In the genomic region with DNA sequence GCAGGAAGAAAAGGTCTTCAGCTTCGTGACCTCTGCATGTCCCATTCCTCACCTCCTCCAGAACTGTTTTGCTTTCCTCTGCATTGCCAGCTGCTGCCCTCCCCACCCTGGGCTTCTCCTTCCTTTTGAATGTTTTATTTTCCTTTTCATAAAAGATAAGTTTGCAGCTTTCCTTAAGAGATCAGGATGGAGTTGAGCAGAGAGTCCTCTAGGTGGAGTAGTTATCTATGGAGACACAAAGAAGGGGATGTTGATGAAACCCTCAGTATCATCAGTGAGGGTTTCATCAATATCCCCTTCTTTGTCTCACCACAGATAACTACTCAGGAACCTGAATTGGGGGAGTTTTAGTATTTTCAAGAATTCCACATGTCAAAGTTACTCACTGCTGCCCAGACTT, we compare ENCODE assay signal across 10 cellular contexts. TPM values are rescaled to one million over a fixed set of nuclear protein-coding genes. Genes with fewer than 3 reads are reported as not detected.
DNase-seq lines count a peak whose midpoint lies in the region; ATAC-seq and TF ChIP-seq lines count a peak whose summit lies in the region.
"Had no signal": no experiment of that assay in that cellular context is flagged by ENCODE, and none has a peak within 500 bp of the region (broad histone marks: within the 10 kb centered on the region; RNA-seq: fewer than 3 reads in every experiment).

No MANE protein-coding gene starts in this region.

- no peak overlapping the region for H2AFZ ChIP-seq in SK-N-SH (ENCODE audit: low read depth)

- WGBS in SK-N-SH (ENCODE audit: low lambda C conversion rate), result 0% methylated on average over 1 of the region's 1 CpG
- WGBS in prostate gland, result 59% methylated on average over 1 of the region's 1 CpG

- H3K9ac ChIP-seq in SK-N-SH, result no peak overlapping the region

- POLR2A ChIA-PET in SK-N-SH (lab: Yijun Ruan, JAX), result no interaction called here
- POLR2A ChIA-PET in activated CD4-positive, alpha-beta T cell treated with anti-CD3 and anti-CD28 coated beads, Interleukin-2, amount 10 ng/mL, durations not matched to agents 7 days and 5 days (lab: Charles Lee), result no interaction called here

- no peaks in the 10 kb centered on the region for H3K9me3 Mint-ChIP-seq in activated CD4-positive, alpha-beta T cell treated with anti-CD3 and anti-CD28 coated beads, Interleukin-2, amount 10 ng/mL, durations not matched to agents 7 days and 5 days

- no peaks in the 10 kb centered on the region for H3K36me3 ChIP-seq in SK-N-SH (replicated peaks in 1 of 2; ENCODE audit: control insufficient read depth in 1 of 2, insufficient read depth in 2 of 2, low read length in 1 of 2)
- H3K36me3 ChIP-seq in prostate gland, result no peaks in the 10 kb centered on the region

- H3K27me3 ChIP-seq in SK-N-SH (ENCODE audit: insufficient read depth) (no peaks in the 10 kb centered on the region), prostate gland (replicated peaks; ENCODE audit: insufficient read depth) (no peaks in the 10 kb centered on the region)

- no peak overlapping the region for H3K4me3 Mint-ChIP-seq in activated CD4-positive, alpha-beta T cell treated with anti-CD3 and anti-CD28 coated beads, Interleukin-2, amount 10 ng/mL, durations not matched to agents 7 days and 5 days

- no peaks in the 10 kb centered on the region for H3K4me1 Mint-ChIP-seq in activated CD4-positive, alpha-beta T cell treated with anti-CD3 and anti-CD28 coated beads, Interleukin-2, amount 10 ng/mL, durations not matched to agents 7 days and 5 days

- intact Hi-C loops in prostate gland (cut with DNase I), result no loop called here

- DNase-seq in AG09319 (ENCODE audit: extremely low read depth, low read depth) (no peak), SK-N-SH (no peak), hepatic stellate cell (ENCODE audit: low spot score) (peak; percentile 27), prostate gland (ENCODE audit: low spot score) (no peak)
- DNase-seq in activated CD4-positive, alpha-beta T cell treated with anti-CD3 and anti-CD28 coated beads, Interleukin-2, amount 10 ng/mL, durations not matched to agents 7 days and 5 days, result no peak

- H3K27ac Mint-ChIP-seq in activated CD4-positive, alpha-beta T cell treated with anti-CD3 and anti-CD28 coated beads, Interleukin-2, amount 10 ng/mL, durations not matched to agents 7 days and 5 days, result no peak overlapping the region

- H3K4me1 ChIP-seq in SK-N-SH (ENCODE audit: control insufficient read depth in 1 of 2, insufficient read depth in 2 of 2, low read depth in 1 of 2, low read length in 1 of 2) (no peaks in the 10 kb centered on the region; a peak in 1 of 4 replicates), prostate gland (replicated peaks) (no peaks in the 10 kb centered on the region)

- peak; percentile 56 for TF ChIP-seq RAD21 in SK-N-SH (IDR thresholded peaks at IDR 0.05; ENCODE audit: low read length)

- H3K9me2 ChIP-seq in SK-N-SH, result no peaks in the 10 kb centered on the region

- no peaks in the 10 kb centered on the region for H4K20me1 ChIP-seq in SK-N-SH (ENCODE audit: insufficient read depth)

- peak; percentile 45 for ATAC-seq in GM18909 (IDR thresholded peaks at IDR 0.05; ENCODE audit: poor library complexity, unreplicated experiment)
- no peak for ATAC-seq in HG03097 (IDR thresholded peaks at IDR 0.05; ENCODE audit: low FRiP score, unreplicated experiment)
- no peak for ATAC-seq in GM18861 (IDR thresholded peaks at IDR 0.05; ENCODE audit: unreplicated experiment)

- H3K4me3 ChIP-seq in SK-N-SH (ENCODE audit: low read depth in 2 of 2, low read length in 1 of 2), result no peak overlapping the region
- H3K4me3 ChIP-seq in prostate gland, result no peak overlapping the region
- H3K4me3 ChIP-seq: SK-N-MC had no signal

- H3K4me2 ChIP-seq in SK-N-SH, result no peak overlapping the region

- no peaks in the 10 kb centered on the region for H3F3A ChIP-seq in SK-N-SH (replicated peaks; ENCODE audit: insufficient read depth)

- peaks cover 15% of the 10 kb centered on the region for H3K27me3 Mint-ChIP-seq in activated CD4-positive, alpha-beta T cell treated with anti-CD3 and anti-CD28 coated beads, Interleukin-2, amount 10 ng/mL, durations not matched to agents 7 days and 5 days

- no peaks in the 10 kb centered on the region for H3K79me2 ChIP-seq in SK-N-SH (ENCODE audit: insufficient read depth)

- no peak overlapping the region for H3K27ac ChIP-seq in SK-N-SH (ENCODE audit: low read depth in 2 of 2, low read length in 1 of 2)
- H3K27ac ChIP-seq in prostate gland, result no peak overlapping the region
- H3K27ac ChIP-seq: epithelial cell of prostate, SK-N-MC had no signal

- TF ChIP-seq EP300 in SK-N-SH (IDR thresholded peaks at IDR 0.05; ENCODE audit: borderline replicate concordance in 1 of 2, low read depth in 1 of 2, low read length in 1 of 2), result no peak

- no peak for TF ChIP-seq POLR2A in prostate gland (IDR thresholded peaks at IDR 0.05)

- no peaks in the 10 kb centered on the region for H3K36me3 Mint-ChIP-seq in activated CD4-positive, alpha-beta T cell treated with anti-CD3 and anti-CD28 coated beads, Interleukin-2, amount 10 ng/mL, durations not matched to agents 7 days and 5 days (ENCODE audit: low read depth)

- no peaks in the 10 kb centered on the region for H3K9me3 ChIP-seq in SK-N-SH
- no peaks in the 10 kb centered on the region for H3K9me3 ChIP-seq in prostate gland

- CTCF ChIA-PET in SK-N-SH (lab: Yijun Ruan, JAX), result interaction anchor here (0.5 to 1.4 kb wide), 3 partner anchors 10 to 78 kb away, joined by 3 to 5 read pairs (median 3); no protein-coding TSS in a partner anchor
- CTCF ChIA-PET in activated CD4-positive, alpha-beta T cell treated with anti-CD3 and anti-CD28 coated beads, Interleukin-2, amount 10 ng/mL, durations not matched to agents 7 days and 5 days (lab: Charles Lee), result interaction anchor here (1.2 kb wide), 1 partner anchor 9 kb away, joined by 3 read pairs; no protein-coding TSS in a partner anchor

- peak; percentile 54 for TF ChIP-seq CTCF in AG09319 (IDR thresholded peaks at IDR 0.05; ENCODE audit: low read depth, low read length)
- peak; percentile 63 for TF ChIP-seq CTCF in SK-N-SH (IDR thresholded peaks at IDR 0.05)
- peak in 2 of 4 experiments; percentile 15 to 36 for TF ChIP-seq CTCF in prostate gland (IDR thresholded peaks at IDR 0.05)

TF ChIP-seq in SK-N-SH, 30 proteins besides CTCF, POLR2A, EP300 and RAD21:
- TF ChIP-seq RFX5 (IDR thresholded peaks at IDR 0.05; ENCODE audit: low read length) (no peak), SMC3 (IDR thresholded peaks at IDR 0.05; ENCODE audit: low read depth, low read length) (peak; percentile 36)

RNA-seq across cellular contexts. Expression of a gene that starts 19.0 kb away (rescaled TPM):
- polyA plus RNA-seq in SK-N-SH (2012; rRNA removed), result 23.3 and 37.3 TPM in 2 replicates
- 24.7 and 27.3 TPM in 2 replicates for polyA plus RNA-seq in SK-N-SH (2012; cell fraction: cytosol; rRNA removed)
- polyA plus RNA-seq in SK-N-SH (2012; cell fraction: nucleus; rRNA removed), result 78.6 and 117 TPM in 2 replicates
- total RNA-seq in activated CD4-positive, alpha-beta T cell treated with anti-CD3 and anti-CD28 coated beads, Interleukin-2, amount 10 ng/mL, durations not matched to agents 7 days and 5 days, result 10 to 100 TPM; 31.9 to 35.6 TPM
- total RNA-seq in prostate gland, result 10 to 100 TPM; 91.0 to 93.9 TPM
